13 cellular contexts compared by ENCODE assay signal in genomic region chr4:2061208-2062131, GRCh38. TPM values are rescaled to one million over a fixed set of nuclear protein-coding genes. Genes with fewer than 3 reads are reported as not detected.
DNase-seq lines count a peak whose midpoint lies in the region; ATAC-seq, FAIRE-seq and TF ChIP-seq lines count a peak whose summit lies in the region.
"Had no signal": no experiment of that assay in that cellular context is flagged by ENCODE, and none has a peak within 500 bp of the region (broad histone marks: within the 10 kb centered on the region; RNA-seq: fewer than 3 reads in every experiment).

No MANE protein-coding gene starts in this region.

- H3K27me3 ChIP-seq in NT2/D1 (ENCODE audit: insufficient read depth, insufficient read length) (peaks cover 20% of the 10 kb centered on the region), iPS DF 6.9 (ENCODE audit: control insufficient read depth, insufficient read depth, low read length) (peaks cover 21% of the 10 kb centered on the region), pancreas (no peaks in the 10 kb centered on the region)

- no peak overlapping the region for H3K27ac ChIP-seq in iPS DF 6.9 (ENCODE audit: low read length)
- peak overlapping the region in 1 of 4 donors; percentile 16 for H3K27ac ChIP-seq in pancreas

- no peaks in the 10 kb centered on the region for H3K9me3 ChIP-seq in ES-I3 (ENCODE audit: control insufficient read depth, insufficient read depth, low read length)
- H3K9me3 ChIP-seq in NT2/D1 (ENCODE audit: insufficient read depth, low read length) = no peaks in the 10 kb centered on the region
- H3K9me3 ChIP-seq in iPS DF 6.9 (ENCODE audit: control insufficient read depth, insufficient read depth, low read length) = no peaks in the 10 kb centered on the region
- no peaks in the 10 kb centered on the region for H3K9me3 ChIP-seq in pancreas

- H3K4me1 ChIP-seq in ES-I3 (ENCODE audit: insufficient read depth, low read length) = peaks cover 3% of the 10 kb centered on the region; the same call in 1 of the 2 replicates
- H3K4me1 ChIP-seq in NT2/D1 (ENCODE audit: insufficient read depth, insufficient read length) = peaks cover 21% of the 10 kb centered on the region
- H3K4me1 ChIP-seq in iPS DF 6.9 (ENCODE audit: control insufficient read depth, insufficient read depth, low read length) = peaks cover 4% of the 10 kb centered on the region; the same call in 1 of the 2 replicates
- no peaks in the 10 kb centered on the region for H3K4me1 ChIP-seq in pancreas

- ATAC-seq in pancreas (peak in 3 of 4 donors; percentile 4 to 12 (median 7)), GM18858 (IDR thresholded peaks at IDR 0.05; ENCODE audit: unreplicated experiment) (no peak)
- ATAC-seq: PC-3 had no signal

- no CpG with 5 or more reads among the region's 40 CpGs for WGBS in iPS DF 6.9 (ENCODE audit: insufficient coverage, insufficient read length)
- 55 to 59% methylated on average over 38 to 40 of the region's 40 CpGs for WGBS in pancreas, 2 donors

- H3K36me3 ChIP-seq in ES-I3 (ENCODE audit: insufficient read depth, low read length) = no peaks in the 10 kb centered on the region
- H3K36me3 ChIP-seq in NT2/D1 (ENCODE audit: insufficient read depth, insufficient read length, low read length) = peaks cover 7% of the 10 kb centered on the region
- H3K36me3 ChIP-seq in iPS DF 6.9 (ENCODE audit: control insufficient read depth, insufficient read depth, low read length) = no peaks in the 10 kb centered on the region; the same call in 1 of the 2 replicates
- H3K36me3 ChIP-seq in pancreas = no peaks in the 10 kb centered on the region

- peak overlapping the region; percentile 56; the same call in 1 of the 2 replicates for H3K9ac ChIP-seq in ES-I3 (ENCODE audit: low read depth, low read length)
- H3K9ac ChIP-seq in NT2/D1 (ENCODE audit: insufficient read length, low read depth) = peak overlapping the region; percentile 32

- no peak for DNase-seq in NT2/D1 (ENCODE audit: low read depth, low spot score)
- DNase-seq in iPS DF 6.9 (ENCODE audit: low read depth, low spot score) = no peak
- peak in 2 of 6 donors; percentile 59 to 84 for DNase-seq in pancreas
- DNase-seq in activated gamma-delta T cell (lab: John Stamatoyannopoulos, UW) = no peak
- no peak for DNase-seq in NCI-H1694 (lab: John Stamatoyannopoulos, UW)
- DNase-seq: CD4-positive, CD25-positive, alpha-beta regulatory T cell; dermis blood vessel endothelial cell; GF-D8; NCI-H1105 treated with DMSO at 0.1 percent for 48 hours; PC-3; SW 1271 had no signal

- H3K4me3 ChIP-seq in NT2/D1 (ENCODE audit: insufficient read length, low read depth) (no peak overlapping the region), iPS DF 6.9 (ENCODE audit: low read length) (peak overlapping the region; percentile 2; the same call in 1 of the 2 replicates), pancreas (peak overlapping the region in 2 of 4 donors; percentile 10 to 45)

- no peak for TF ChIP-seq CTCF in pancreas (IDR thresholded peaks at IDR 0.05)

- no peak for FAIRE-seq in pancreas (lab: Jason Lieb, UNC)

- intact Hi-C loops in pancreas (cut with DNase I) = no loop called here

RNA-seq across cellular contexts. Expression of gene NAT8L, which starts 2.3 kb away (rescaled TPM):
- total RNA-seq in pancreas = 1 to 10 TPM; 3.0 to 6.1 (median 3.8) TPM
- polyA plus RNA-seq in pancreas = 1 to 10 TPM; 6.3 to 7.2 TPM

RNA-seq across cellular contexts. Expression of gene NELFA, which starts 52.7 kb away (rescaled TPM):
- 10 to 100 TPM; 13.6 to 21.6 (median 16.7) TPM for total RNA-seq in pancreas
- polyA plus RNA-seq in pancreas = 10 to 100 TPM; 28.4 to 30.9 TPM
